In the genomic region with DNA sequence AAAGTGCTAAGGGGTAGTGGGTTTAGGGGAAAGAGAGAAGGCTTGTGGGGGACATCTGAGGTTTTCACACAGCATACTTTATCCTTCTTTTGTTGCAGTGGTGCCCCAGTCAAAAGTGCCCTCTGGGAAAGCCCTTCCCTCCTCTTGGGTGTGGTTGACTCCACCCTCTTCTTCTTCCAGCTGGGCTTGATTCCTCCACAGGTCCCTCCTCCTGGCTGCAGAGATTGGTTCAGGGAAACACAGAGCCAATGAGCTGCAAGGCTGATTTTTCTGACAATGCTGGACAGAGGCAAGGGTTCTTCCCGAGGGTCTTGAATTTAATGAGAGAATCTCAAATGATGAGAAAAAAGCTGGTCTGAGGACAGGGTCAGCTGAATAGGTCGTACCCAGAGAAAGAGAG, we compare ENCODE assay signal across 2 cellular contexts. TPM values are rescaled to one million over a fixed set of nuclear protein-coding genes. Genes with fewer than 3 reads are reported as not detected.
"Had no signal": no experiment of that assay in that cellular context is flagged by ENCODE, and none has a peak within 500 bp of the region (broad histone marks: within the 10 kb centered on the region; RNA-seq: fewer than 3 reads in every experiment).

No MANE protein-coding gene starts in this region.

RNA-seq across cellular contexts. Expression of gene SYT15B, which starts 7.4 kb away (rescaled TPM):
- total RNA-seq: activated B cell treated with CpG ODN at 0.5 μM for 24 hours; activated CD4-positive, alpha-beta T cell treated with anti-CD3 and anti-CD28 coated beads, Interleukin-2, amount 10 ng/mL, durations not matched to agents 24 days and 14 days had no signal
